ENCODE assay signal across 11 cellular contexts in the genomic region with DNA sequence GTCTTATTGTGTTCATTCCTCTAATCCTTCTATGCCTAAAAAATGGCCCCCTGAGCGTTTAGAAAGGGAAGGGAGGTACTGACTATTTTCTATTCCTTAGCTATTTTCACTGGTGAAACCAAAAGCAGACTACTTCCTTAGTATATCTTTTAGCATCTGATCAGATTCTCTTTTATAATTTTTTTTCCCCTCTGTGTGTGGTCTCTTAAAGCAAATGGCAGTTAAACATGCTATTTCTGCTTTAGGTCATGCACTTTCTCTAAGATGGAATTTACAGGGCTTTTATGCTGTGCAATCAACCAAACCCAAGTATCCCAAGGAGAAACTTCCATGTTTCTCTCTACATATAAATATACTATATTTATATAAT. TPM values are rescaled to one million over a fixed set of nuclear protein-coding genes. Genes with fewer than 3 reads are reported as not detected.
A peak's percentile ranks its signal among the peaks of the same experiment; 100 is the strongest.
DNase-seq lines count a peak whose midpoint lies in the region; ATAC-seq and TF ChIP-seq lines count a peak whose summit lies in the region.
"Had no signal": no experiment of that assay in that cellular context is flagged by ENCODE, and none has a peak within 500 bp of the region (broad histone marks: within the 10 kb centered on the region; RNA-seq: fewer than 3 reads in every experiment).

No MANE protein-coding gene starts in this region.

- no peak for DNase-seq in activated CD4-positive, alpha-beta T cell treated with anti-CD3 and anti-CD28 coated beads, Interleukin-2, amount 10 ng/mL, durations not matched to agents 7 days and 5 days
- no peak for DNase-seq in activated CD4-positive, alpha-beta T cell treated with anti-CD3 and anti-CD28 coated beads for 36 hours
- no peak for DNase-seq in activated CD8-positive, alpha-beta T cell treated with anti-CD3 and anti-CD28 coated beads, Interleukin-2, amount 10 ng/mL, durations not matched to agents 7 days and 5 days
- DNase-seq in left lobe of liver (ENCODE audit: low spot score) (no peak), suprapubic skin (ENCODE audit: low spot score in 2 of 2) (no peak), HUDEP-2 (lab: John Stamatoyannopoulos, UW; ENCODE audit: unreplicated experiment in 76 of 76) (no peak), hippocampal formation (lab: John Stamatoyannopoulos, UW) (no peak)
- DNase-seq: activated CD4-positive, alpha-beta T cell treated with anti-CD3 and anti-CD28 coated beads for 48 hours; NCI-H1436 treated with DMSO at 0.1 percent for 48 hours had no signal

- H3K4me1 ChIP-seq in suprapubic skin: peaks cover 18% of the 10 kb centered on the region

- H3K36me3 Mint-ChIP-seq in activated CD4-positive, alpha-beta T cell treated with anti-CD3 and anti-CD28 coated beads, Interleukin-2, amount 10 ng/mL, durations not matched to agents 7 days and 5 days (ENCODE audit: low read depth): peaks cover 11% of the 10 kb centered on the region
- H3K36me3 Mint-ChIP-seq in activated CD4-positive, alpha-beta T cell treated with anti-CD3 and anti-CD28 coated beads for 36 hours (ENCODE audit: low read depth): no peaks in the 10 kb centered on the region
- H3K36me3 Mint-ChIP-seq in activated CD8-positive, alpha-beta T cell treated with anti-CD3 and anti-CD28 coated beads, Interleukin-2, amount 10 ng/mL, durations not matched to agents 7 days and 5 days (ENCODE audit: low read depth): no peaks in the 10 kb centered on the region

- H3K27me3 Mint-ChIP-seq in activated CD4-positive, alpha-beta T cell treated with anti-CD3 and anti-CD28 coated beads, Interleukin-2, amount 10 ng/mL, durations not matched to agents 7 days and 5 days: peaks cover 16% of the 10 kb centered on the region
- no peaks in the 10 kb centered on the region for H3K27me3 Mint-ChIP-seq in activated CD4-positive, alpha-beta T cell treated with anti-CD3 and anti-CD28 coated beads for 36 hours
- H3K27me3 Mint-ChIP-seq in activated CD8-positive, alpha-beta T cell treated with anti-CD3 and anti-CD28 coated beads, Interleukin-2, amount 10 ng/mL, durations not matched to agents 7 days and 5 days (ENCODE audit: low read depth): peaks cover 5% of the 10 kb centered on the region

- no peak for TF ChIP-seq EP300 in suprapubic skin (IDR thresholded peaks at IDR 0.05)

- H3K9me3 ChIP-seq in suprapubic skin: no peaks in the 10 kb centered on the region

- peaks cover 48% of the 10 kb centered on the region for H3K4me1 Mint-ChIP-seq in activated CD4-positive, alpha-beta T cell treated with anti-CD3 and anti-CD28 coated beads, Interleukin-2, amount 10 ng/mL, durations not matched to agents 7 days and 5 days
- peaks cover 49% of the 10 kb centered on the region for H3K4me1 Mint-ChIP-seq in activated CD4-positive, alpha-beta T cell treated with anti-CD3 and anti-CD28 coated beads for 36 hours
- H3K4me1 Mint-ChIP-seq in activated CD8-positive, alpha-beta T cell treated with anti-CD3 and anti-CD28 coated beads, Interleukin-2, amount 10 ng/mL, durations not matched to agents 7 days and 5 days (ENCODE audit: low read depth): peaks cover 41% of the 10 kb centered on the region

- H3K27ac Mint-ChIP-seq in activated CD4-positive, alpha-beta T cell treated with anti-CD3 and anti-CD28 coated beads, Interleukin-2, amount 10 ng/mL, durations not matched to agents 7 days and 5 days: peak overlapping the region; percentile 50
- no peak overlapping the region for H3K27ac Mint-ChIP-seq in activated CD4-positive, alpha-beta T cell treated with anti-CD3 and anti-CD28 coated beads for 36 hours
- H3K27ac Mint-ChIP-seq in activated CD8-positive, alpha-beta T cell treated with anti-CD3 and anti-CD28 coated beads, Interleukin-2, amount 10 ng/mL, durations not matched to agents 7 days and 5 days: peak overlapping the region; percentile 67

- peak overlapping the region; percentile 35 for H3K4me3 ChIP-seq in suprapubic skin
- H3K4me3 ChIP-seq: cardiac muscle cell had no signal

- intact Hi-C loops in activated CD4-positive, alpha-beta T cell treated with anti-CD3 and anti-CD28 coated beads for 36 hours (cut with DNase I, micrococcal nuclease): loop anchor here in 1 of 2 experiments (5.0 kb wide), 2 partner anchors 179 to 659 kb away; no protein-coding TSS in a partner anchor

- H3K9me3 Mint-ChIP-seq in activated CD4-positive, alpha-beta T cell treated with anti-CD3 and anti-CD28 coated beads, Interleukin-2, amount 10 ng/mL, durations not matched to agents 7 days and 5 days: no peaks in the 10 kb centered on the region
- peaks cover 3% of the 10 kb centered on the region for H3K9me3 Mint-ChIP-seq in activated CD4-positive, alpha-beta T cell treated with anti-CD3 and anti-CD28 coated beads for 36 hours (ENCODE audit: low read depth)
- no peaks in the 10 kb centered on the region for H3K9me3 Mint-ChIP-seq in activated CD8-positive, alpha-beta T cell treated with anti-CD3 and anti-CD28 coated beads, Interleukin-2, amount 10 ng/mL, durations not matched to agents 7 days and 5 days (ENCODE audit: insufficient read depth)

- H3K27me3 ChIP-seq in suprapubic skin: no peaks in the 10 kb centered on the region
- H3K27me3 ChIP-seq: cardiac muscle cell had no signal

- CTCF ChIA-PET in activated CD4-positive, alpha-beta T cell treated with anti-CD3 and anti-CD28 coated beads, Interleukin-2, amount 10 ng/mL, durations not matched to agents 7 days and 5 days (lab: Charles Lee): no interaction called here
- CTCF ChIA-PET in activated CD4-positive, alpha-beta T cell treated with anti-CD3 and anti-CD28 coated beads for 36 hours (lab: Charles Lee): no interaction called here
- CTCF ChIA-PET in activated CD8-positive, alpha-beta T cell treated with anti-CD3 and anti-CD28 coated beads, Interleukin-2, amount 10 ng/mL, durations not matched to agents 7 days and 5 days (lab: Charles Lee): interaction anchor here (3.6 to 6.9 kb wide), 2 partner anchors 11 to 96 kb away, joined by 29 to 52 read pairs; partner anchors contain the start of gene ITM2B

- WGBS in suprapubic skin: 53% methylated on average over 1 of the region's 1 CpG

- no peak for TF ChIP-seq CTCF in suprapubic skin (IDR thresholded peaks at IDR 0.05)

- no peak for ATAC-seq in activated CD4-positive, alpha-beta T cell treated with anti-CD3 and anti-CD28 coated beads for 36 hours
- no peak for ATAC-seq in activated CD8-positive, alpha-beta T cell treated with anti-CD3 and anti-CD28 coated beads, Interleukin-2, amount 10 ng/mL, durations not matched to agents 7 days and 5 days
- ATAC-seq in left lobe of liver: peak; percentile 14
- ATAC-seq in HG02840 (IDR thresholded peaks at IDR 0.05; ENCODE audit: low FRiP score, unreplicated experiment): no peak

- POLR2A ChIA-PET in activated CD4-positive, alpha-beta T cell treated with anti-CD3 and anti-CD28 coated beads, Interleukin-2, amount 10 ng/mL, durations not matched to agents 7 days and 5 days (lab: Charles Lee): no interaction called here
- POLR2A ChIA-PET in activated CD4-positive, alpha-beta T cell treated with anti-CD3 and anti-CD28 coated beads for 36 hours (lab: Charles Lee): interaction anchor here (0.7 to 0.9 kb wide), 2 partner anchors 12 to 661 kb away, joined by 3 to 7 read pairs; no protein-coding TSS in a partner anchor
- POLR2A ChIA-PET in activated CD8-positive, alpha-beta T cell treated with anti-CD3 and anti-CD28 coated beads, Interleukin-2, amount 10 ng/mL, durations not matched to agents 7 days and 5 days (lab: Charles Lee): interaction anchor here (0.6 kb wide), 1 partner anchor 10 kb away, joined by 3 read pairs; the partner anchor contains the start of gene ITM2B

- H3K36me3 ChIP-seq in suprapubic skin: no peaks in the 10 kb centered on the region
- H3K36me3 ChIP-seq: cardiac muscle cell had no signal

- H3K27ac ChIP-seq in suprapubic skin: peak overlapping the region; percentile 72
- H3K27ac ChIP-seq: cardiac muscle cell had no signal

- H3K4me3 Mint-ChIP-seq in activated CD4-positive, alpha-beta T cell treated with anti-CD3 and anti-CD28 coated beads, Interleukin-2, amount 10 ng/mL, durations not matched to agents 7 days and 5 days: no peak overlapping the region
- H3K4me3 Mint-ChIP-seq in activated CD4-positive, alpha-beta T cell treated with anti-CD3 and anti-CD28 coated beads for 36 hours: no peak overlapping the region
- peak overlapping the region; percentile 44 for H3K4me3 Mint-ChIP-seq in activated CD8-positive, alpha-beta T cell treated with anti-CD3 and anti-CD28 coated beads, Interleukin-2, amount 10 ng/mL, durations not matched to agents 7 days and 5 days

- no peak for TF ChIP-seq POLR2A in suprapubic skin (IDR thresholded peaks at IDR 0.05)

RNA-seq across cellular contexts. Expression of gene ITM2B, which starts 10.0 kb away (rescaled TPM):
- 100 to 1,000 TPM; 259 to 317 TPM for total RNA-seq in activated CD4-positive, alpha-beta T cell treated with anti-CD3 and anti-CD28 coated beads, Interleukin-2, amount 10 ng/mL, durations not matched to agents 7 days and 5 days
- total RNA-seq in activated CD4-positive, alpha-beta T cell treated with anti-CD3 and anti-CD28 coated beads for 36 hours: 10 to 100 TPM; 67.0 to 96.5 TPM
- 100 to 1,000 TPM; 243 to 244 TPM for total RNA-seq in activated CD8-positive, alpha-beta T cell treated with anti-CD3 and anti-CD28 coated beads, Interleukin-2, amount 10 ng/mL, durations not matched to agents 7 days and 5 days
- 221 TPM for total RNA-seq in left lobe of liver
- 100 to 1,000 TPM; 511 to 726 (median 679) TPM for total RNA-seq in suprapubic skin
